ENCODE assay signal across 8 cellular contexts in genomic region chr1:54996359-54996868, GRCh38. TPM values are rescaled to one million over a fixed set of nuclear protein-coding genes. Genes with fewer than 3 reads are reported as not detected.
A peak's percentile ranks its signal among the peaks of the same experiment; 100 is the strongest.
DNase-seq lines count a peak whose midpoint lies in the region; TF ChIP-seq lines count a peak whose summit lies in the region.

No MANE protein-coding gene starts in this region.

- no peaks in the 10 kb centered on the region for H3K4me1 ChIP-seq in DOHH2 (ENCODE audit: control insufficient read depth, low read length)

- peak overlapping the region in 5 of 6 donors; percentile 41 to 90 (median 81) for H3K27ac Mint-ChIP-seq in immature natural killer cell

- H3K79me2 ChIP-seq in DOHH2 (ENCODE audit: control insufficient read depth, low read length): no peaks in the 10 kb centered on the region

- in situ Hi-C loops in brain microvascular endothelial cell (cut with HindIII; ENCODE audit: low pct_ligation_motif_present, low sequenced_read_pairs): no loop called here

- H3K27ac ChIP-seq in DOHH2 (ENCODE audit: low read depth, low read length) (no peak overlapping the region), WERI-Rb-1 (no peak overlapping the region), brain microvascular endothelial cell (no peak overlapping the region)

- no peaks in the 10 kb centered on the region for H3K36me3 ChIP-seq in DOHH2 (ENCODE audit: control insufficient read depth, low read length)
- H3K36me3 ChIP-seq in WERI-Rb-1: no peaks in the 10 kb centered on the region
- no peaks in the 10 kb centered on the region for H3K36me3 ChIP-seq in brain microvascular endothelial cell (replicated peaks)

- peaks cover 0 to 1% (median 0%) of the 10 kb centered on the region in 6 donors for H3K9me3 Mint-ChIP-seq in immature natural killer cell

- H3K4me3 ChIP-seq in DOHH2 (ENCODE audit: low read length): no peak overlapping the region
- H3K4me3 ChIP-seq in WERI-Rb-1 (ENCODE audit: low read depth, low read length): no peak overlapping the region; the same call in 1 of the 2 replicates
- H3K4me3 ChIP-seq in brain microvascular endothelial cell (ENCODE audit: low read depth, low read length): peak overlapping the region; percentile 33

- peaks cover 11 to 24% (median 12%) of the 10 kb centered on the region in 3 donors for H3K27me3 Mint-ChIP-seq in immature natural killer cell (ENCODE audit: low read depth in 3 of 3)

- peaks cover 9% of the 10 kb centered on the region for H3K27me3 ChIP-seq in DOHH2 (ENCODE audit: control insufficient read depth, low read length)
- H3K27me3 ChIP-seq in WERI-Rb-1 (ENCODE audit: insufficient read depth, low read depth, severe bottlenecking): peaks cover 1% of the 10 kb centered on the region
- H3K27me3 ChIP-seq in brain microvascular endothelial cell (replicated peaks): peaks cover 11% of the 10 kb centered on the region

- peak overlapping the region; percentile 56 to 83 (median 71) for H3K4me3 Mint-ChIP-seq in immature natural killer cell

- no peak overlapping the region for H3K4me2 ChIP-seq in DOHH2 (ENCODE audit: low read length)

- no peaks in the 10 kb centered on the region for H3K36me3 Mint-ChIP-seq in immature natural killer cell

- no peaks in the 10 kb centered on the region for H3K9me3 ChIP-seq in DOHH2 (ENCODE audit: control insufficient read depth, insufficient read depth, low read length)
- H3K9me3 ChIP-seq in WERI-Rb-1 (ENCODE audit: severe bottlenecking): no peaks in the 10 kb centered on the region

- peak; percentile 57 for DNase-seq in HCEC 1CT
- peak; percentile 34 to 46 for DNase-seq in NCI-H1930 (lab: John Stamatoyannopoulos, UW)
- peak; percentile 81 for DNase-seq in WERI-Rb-1
- peak; percentile 28 for DNase-seq in brain microvascular endothelial cell
- DNase-seq in immature natural killer cell: peak; percentile 66 to 76 (median 73)
- peak; percentile 83 to 88 for DNase-seq in stimulated activated CD4-positive, alpha-beta T cell treated with anti-CD3 and anti-CD28 coated beads, Interleukin-2, amount 100 ng/mL, for 24 hours
- no peak for DNase-seq in NCI-H510A treated with DMSO at 0.1 percent for 48 hours (lab: John Stamatoyannopoulos, UW)

- H4K20me1 ChIP-seq in DOHH2 (ENCODE audit: control insufficient read depth, insufficient read depth, low read depth, low read length): no peaks in the 10 kb centered on the region

- no peaks in the 10 kb centered on the region for H3K9me2 ChIP-seq in DOHH2 (replicated peaks; ENCODE audit: control insufficient read depth, low read length)

- no peaks in the 10 kb centered on the region for H3F3A ChIP-seq in DOHH2 (ENCODE audit: control insufficient read depth, insufficient read depth)

- peaks cover 28 to 32% of the 10 kb centered on the region in 2 donors for H3K4me1 Mint-ChIP-seq in immature natural killer cell

- TF ChIP-seq CTCF in DOHH2 (IDR thresholded peaks at IDR 0.05; ENCODE audit: low read depth, low read length, poor library complexity, severe bottlenecking) (peak; percentile 92), WERI-Rb-1 (IDR thresholded peaks at IDR 0.05; ENCODE audit: low read depth, low read length) (peak; percentile 81), brain microvascular endothelial cell (IDR thresholded peaks at IDR 0.05; ENCODE audit: low read depth, low read length, missing control alignments) (peak; percentile 87)

RNA-seq across cellular contexts. Expression of gene BSND, which starts 2.3 kb away (rescaled TPM):
- polyA plus RNA-seq in immature natural killer cell: not detected

RNA-seq across cellular contexts. Expression of gene TMEM61, which starts 16.0 kb away (rescaled TPM):
- not detected for polyA plus RNA-seq in immature natural killer cell

RNA-seq across cellular contexts. Expression of gene PCSK9, which starts 42.9 kb away (rescaled TPM):
- not detected for polyA plus RNA-seq in immature natural killer cell
